Comparison of ENCODE assay signal across 18 cellular contexts in genomic region chr3:16326724-16327349, GRCh38.
DNase-seq lines count a peak whose midpoint lies in the region; ATAC-seq, FAIRE-seq and TF ChIP-seq lines count a peak whose summit lies in the region.
"Had no signal": no experiment of that assay in that cellular context is flagged by ENCODE, and none has a peak within 500 bp of the region (broad histone marks: within the 10 kb centered on the region; RNA-seq: fewer than 3 reads in every experiment).

No MANE protein-coding gene starts in this region.

- peaks cover 3% of the 10 kb centered on the region; the same call in 1 of the 2 replicates for H3K9me3 ChIP-seq in IMR-90 (ENCODE audit: control insufficient read depth, insufficient read depth, low read length)
- H3K9me3 ChIP-seq: psoas muscle had no signal

- TF ChIP-seq CTCF in IMR-90 (conservative IDR thresholded peaks at IDR 0.05; ENCODE audit: low read depth, low read length) (no peak), bronchial epithelial cell (IDR thresholded peaks at IDR 0.05; ENCODE audit: insufficient read depth, low read length, severe bottlenecking) (no peak), nephron progenitor cell (IDR thresholded peaks at IDR 0.05) (no peak), omental fat pad (IDR thresholded peaks at IDR 0.05) (no peak)

- H3K4me2 ChIP-seq in IMR-90 (ENCODE audit: low read depth, low read length), result no peak overlapping the region

- no peak overlapping the region for H2AK5ac ChIP-seq in IMR-90 (ENCODE audit: low read depth, low read length)

- H4K91ac ChIP-seq in IMR-90 (ENCODE audit: insufficient read depth, low read depth, low read length), result no peak overlapping the region

- H3K56ac ChIP-seq in IMR-90 (ENCODE audit: extremely low read depth, insufficient read depth, low read length), result no peak overlapping the region

- H2BK15ac ChIP-seq in IMR-90 (ENCODE audit: low read depth, low read length), result no peak overlapping the region

- H3K4me1 ChIP-seq in IMR-90 (ENCODE audit: control insufficient read depth, insufficient read depth, low read length), result peaks cover 6% of the 10 kb centered on the region

- peaks cover 3% of the 10 kb centered on the region for H3K27me3 Mint-ChIP-seq in nephron progenitor cell (ENCODE audit: low read depth, poor library complexity)

- no peak overlapping the region for H3K23ac ChIP-seq in IMR-90 (ENCODE audit: low read depth, low read length)

- ATAC-seq in IMR-90 (ENCODE audit: low read depth), result no peak
- no peak for ATAC-seq in omental fat pad (ENCODE audit: low FRiP score)
- ATAC-seq: Panc1 had no signal

- H3K9ac ChIP-seq in IMR-90 (ENCODE audit: low read depth, low read length), result no peak overlapping the region

- no peak overlapping the region for H3K27ac ChIP-seq in IMR-90 (ENCODE audit: insufficient read depth, low read length)
- H3K27ac ChIP-seq: left ventricle myocardium inferior, stomach had no signal

- no peak for TF ChIP-seq RAD21 in IMR-90 (IDR thresholded peaks at IDR 0.05; ENCODE audit: low read length)

- CTCF ChIA-PET in IMR-90 (lab: Yijun Ruan, JAX), result no interaction called here

- no peak overlapping the region for H3K4ac ChIP-seq in IMR-90 (ENCODE audit: low read depth, low read length)

- 92% methylated on average over 9 of the region's 15 CpGs; no CpG with 5 or more reads in 1 of the 2 experiments for WGBS in IMR-90 (ENCODE audit: extremely low coverage in 2 of 2, insufficient read length in 1 of 2), 2 experiments

- dilution Hi-C loops in IMR-90 (cut with HindIII; ENCODE audit: low sequenced_read_pairs, unreplicated experiment), result no loop called here

- no peak overlapping the region for H2AFZ ChIP-seq in IMR-90 (replicated peaks; ENCODE audit: low read length, poor library complexity)

- no TSS peak for BruUV-seq in IMR-90 (replicated peaks; lab: Mats Ljungman, UMichigan)

- FAIRE-seq in bronchial epithelial cell (lab: Jason Lieb, UNC), result no peak
- FAIRE-seq: endometrium had no signal

- H2BK120ac ChIP-seq in IMR-90 (ENCODE audit: low read depth, low read length), result no peak overlapping the region

- H3K27ac Mint-ChIP-seq in nephron progenitor cell, result peak overlapping the region; percentile 22

- H2AK9ac ChIP-seq in IMR-90 (replicated peaks; ENCODE audit: low read depth, low read length, poor library complexity), result peak overlapping the region; percentile 15

- H3K18ac ChIP-seq in IMR-90 (ENCODE audit: low read depth, low read length), result no peak overlapping the region

- peaks cover 42% of the 10 kb centered on the region for H3K36me3 ChIP-seq in IMR-90 (ENCODE audit: control insufficient read depth, insufficient read depth, low read length)
- peaks cover 3% of the 10 kb centered on the region for H3K36me3 ChIP-seq in bronchial epithelial cell (ENCODE audit: control insufficient read depth, insufficient read depth, low read length)

- H3K4me3 ChIP-seq in IMR-90 (ENCODE audit: insufficient read depth, low read depth, low read length) (no peak overlapping the region), bronchial epithelial cell (ENCODE audit: low read depth, low read length) (no peak overlapping the region)
- H3K4me3 ChIP-seq: left ventricle myocardium inferior, psoas muscle, stomach had no signal

- no peak for TF ChIP-seq POLR2A in IMR-90 (IDR thresholded peaks at IDR 0.05; ENCODE audit: low read depth, low read length)

- no peak overlapping the region for H4K8ac ChIP-seq in IMR-90 (ENCODE audit: low read depth in 2 of 2, low read length in 2 of 2)

- H3K79me1 ChIP-seq in IMR-90 (ENCODE audit: low read depth in 1 of 2, low read length in 2 of 2), result peaks cover 13 to 47% of the 10 kb centered on the region in 2 experiments

- in situ Hi-C loops in IMR-90 (cut with MboI; ENCODE audit: low sequenced_read_pairs), result no loop called here

- no peak overlapping the region for H3K14ac ChIP-seq in IMR-90 (replicated peaks; ENCODE audit: low read depth, low read length)

- peak; percentile 56 for DNase-seq in activated CD8-positive, alpha-beta memory T cell treated with anti-CD3 and anti-CD28 coated beads for 24 hours
- no peak for DNase-seq in activated CD8-positive, alpha-beta memory T cell treated with anti-CD3 and anti-CD28 coated beads, Interleukin-2, amount 50 U/mL, for 4 hours
- DNase-seq in IMR-90 (no peak), bronchial epithelial cell (ENCODE audit: low read depth) (peak; percentile 39), nephron progenitor cell (no peak), omental fat pad (ENCODE audit: low spot score) (no peak), SIG-M5 (lab: John Stamatoyannopoulos, UW) (no peak), kidney tubule cell (ENCODE audit: low spot score) (no peak)
- DNase-seq: foreskin melanocyte; left ventricle myocardium inferior; MV-4-11; NCI-H2029 treated with DMSO at 0.1 percent for 48 hours; NCI-H774; psoas muscle; stimulated activated CD4-positive, alpha-beta T cell treated with anti-CD3 and anti-CD28 coated beads, Interleukin-12 subunit alpha, Interleukin-12 subunit beta, amount 100 ng/mL, for 4 hours; stomach had no signal

- peaks cover 20% of the 10 kb centered on the region for H3K4me1 Mint-ChIP-seq in nephron progenitor cell

- H2BK5ac ChIP-seq in IMR-90 (ENCODE audit: low read depth, low read length, poor library complexity, severe bottlenecking), result no peak overlapping the region

- intact Hi-C loops in IMR-90 (cut with micrococcal nuclease), result no loop called here

- no peak overlapping the region for H4K5ac ChIP-seq in IMR-90 (ENCODE audit: low read depth, low read length)

- no peaks in the 10 kb centered on the region for H3K27me3 ChIP-seq in IMR-90 (ENCODE audit: control insufficient read depth, insufficient read depth, low read length)
- no peaks in the 10 kb centered on the region for H3K27me3 ChIP-seq in bronchial epithelial cell (ENCODE audit: control insufficient read depth, insufficient read depth, low read length)
- H3K27me3 ChIP-seq: stomach had no signal

- POLR2A ChIA-PET in IMR-90 (lab: Charles Lee; ENCODE audit: unreplicated experiment), result no interaction called here

- no peak overlapping the region for H2BK20ac ChIP-seq in IMR-90 (ENCODE audit: low read depth, low read length)

- H3K4me3 Mint-ChIP-seq in nephron progenitor cell, result no peak overlapping the region

- peaks cover 44% of the 10 kb centered on the region for H3K36me3 Mint-ChIP-seq in nephron progenitor cell (ENCODE audit: low read depth)

- H3K9me3 Mint-ChIP-seq in nephron progenitor cell, result peaks cover 33% of the 10 kb centered on the region

- H3K9me1 ChIP-seq in IMR-90 (ENCODE audit: insufficient read depth, low read length), result peaks cover 18% of the 10 kb centered on the region

- no peaks in the 10 kb centered on the region for H4K20me1 ChIP-seq in IMR-90 (ENCODE audit: insufficient read depth, low read length)

TF ChIP-seq in IMR-90, 13 proteins besides CTCF, POLR2A, EP300 and RAD21:
- TF ChIP-seq ELK1 (IDR thresholded peaks at IDR 0.05; ENCODE audit: borderline replicate concordance, low read depth, low read length) (no peak), RFX5 (IDR thresholded peaks at IDR 0.05; ENCODE audit: low read depth, low read length) (no peak), MXI1 (IDR thresholded peaks at IDR 0.05; ENCODE audit: borderline replicate concordance, low read depth, low read length) (no peak), CEBPB (IDR thresholded peaks at IDR 0.05; ENCODE audit: low read depth, low read length) (no peak), BHLHE40 (IDR thresholded peaks at IDR 0.05; ENCODE audit: low read depth, low read length) (no peak), RCOR1 (IDR thresholded peaks at IDR 0.05; ENCODE audit: insufficient replicate concordance, low read length) (no peak), NFE2L2 (IDR thresholded peaks at IDR 0.05; ENCODE audit: low read depth, low read length) (no peak), CHD1 (IDR thresholded peaks at IDR 0.05; ENCODE audit: low read depth, low read length) (no peak), SMC3 (IDR thresholded peaks at IDR 0.05; ENCODE audit: low read depth, low read length) (no peak), MAFK (IDR thresholded peaks at IDR 0.05; ENCODE audit: low read depth, low read length) (no peak), FOS (IDR thresholded peaks at IDR 0.05; ENCODE audit: low read depth, low read length) (no peak), USF2 (IDR thresholded peaks at IDR 0.05; ENCODE audit: low read depth, low read length) (no peak), MAZ (IDR thresholded peaks at IDR 0.05; ENCODE audit: borderline replicate concordance, low read depth, low read length) (no peak)

Comparison
In these comparisons a context has a peak if more than half of its experiments do, and no peak if none do; other contexts are left out.
1. DNase-seq: peak in activated CD8-positive, alpha-beta memory T cell treated with anti-CD3 and anti-CD28 coated beads for 24 hours (single experiment) and bronchial epithelial cell (single experiment); none in activated CD8-positive, alpha-beta memory T cell treated with anti-CD3 and anti-CD28 coated beads, Interleukin-2, amount 50 U/mL, for 4 hours (single experiment), IMR-90 (single experiment), nephron progenitor cell (single experiment), omental fat pad (single experiment), SIG-M5 (single experiment) and kidney tubule cell (single experiment).